8 cellular contexts compared by ENCODE assay signal in the genomic region with DNA sequence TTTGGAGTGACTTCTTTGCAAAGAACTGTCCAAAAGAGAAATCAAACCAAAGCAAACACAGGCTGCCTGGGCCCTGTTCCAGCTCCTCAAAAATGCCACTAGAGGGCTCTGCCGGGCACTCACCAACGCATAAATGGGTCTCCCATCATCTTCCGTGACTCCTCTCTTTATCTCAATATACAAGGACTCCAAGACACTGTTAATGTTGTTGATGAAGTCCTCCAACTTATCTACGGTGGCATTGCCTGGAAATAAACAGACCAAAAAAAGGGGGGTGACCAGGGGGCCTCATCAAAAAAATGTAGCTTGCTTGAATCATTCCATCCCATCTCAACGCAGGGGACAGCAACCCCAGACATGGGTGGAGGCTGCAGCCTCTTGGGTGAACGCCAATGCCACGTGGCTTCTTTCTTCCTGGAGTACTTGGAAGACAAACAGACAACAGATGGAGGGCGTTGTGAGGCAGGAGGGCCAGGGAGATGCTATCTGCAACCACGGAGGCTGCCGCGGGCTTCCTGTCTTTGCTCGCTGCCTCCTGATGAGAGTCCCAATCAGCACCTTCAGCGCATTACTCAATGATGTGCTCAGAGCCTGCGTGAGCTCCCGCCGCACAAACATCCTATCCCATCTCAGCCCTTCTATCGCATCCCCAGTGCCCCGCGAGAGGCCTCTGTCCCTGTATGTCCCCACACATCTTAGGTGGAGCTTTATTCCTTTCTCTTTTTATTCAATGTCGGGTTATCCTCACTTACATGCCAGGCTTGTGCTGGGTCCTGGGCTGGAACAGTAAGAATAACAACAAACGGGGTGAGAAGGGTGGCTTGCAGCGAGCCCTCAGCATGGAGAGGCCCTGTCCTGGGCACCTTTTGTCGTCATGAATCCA. TPM values are rescaled to one million over a fixed set of nuclear protein-coding genes. Genes with fewer than 3 reads are reported as not detected.
DNase-seq lines count a peak whose midpoint lies in the region; ATAC-seq and TF ChIP-seq lines count a peak whose summit lies in the region.

No MANE protein-coding gene starts in this region.

- H3K27ac Mint-ChIP-seq in chondrocyte (ENCODE audit: unreplicated experiment), result peak overlapping the region; percentile 81

- no peaks in the 10 kb centered on the region for H3K27me3 Mint-ChIP-seq in chondrocyte (ENCODE audit: low read depth)

- no peak overlapping the region for H3K4me3 Mint-ChIP-seq in chondrocyte (ENCODE audit: unreplicated experiment)

- TF ChIP-seq CTCF in chondrocyte (IDR thresholded peaks at IDR 0.05), result peak; percentile 98

- H3K4me1 Mint-ChIP-seq in chondrocyte (ENCODE audit: low read depth), result peaks cover 43% of the 10 kb centered on the region

- H3K36me3 Mint-ChIP-seq in chondrocyte (ENCODE audit: low read depth), result peaks cover 2% of the 10 kb centered on the region

- no peak for ATAC-seq in GM21576 (IDR thresholded peaks at IDR 0.05; ENCODE audit: unreplicated experiment)

- DNase-seq in NCI-H82 (lab: John Stamatoyannopoulos, UW) (peak; percentile 70), NCI-H82 treated with DMSO at 0.1 percent for 48 hours (lab: John Stamatoyannopoulos, UW; ENCODE audit: unreplicated experiment) (no peak), NCI-H510A treated with DMSO at 0.1 percent for 48 hours (lab: John Stamatoyannopoulos, UW) (peak; percentile 93), chondrocyte (ENCODE audit: low spot score) (no peak), left kidney (ENCODE audit: low read depth, low spot score) (peak; percentile 80)
- peak; percentile 89 for DNase-seq in activated CD4-positive, alpha-beta T cell treated with anti-CD3 and anti-CD28 coated beads for 48 hours
- DNase-seq in stimulated activated CD4-positive, alpha-beta T cell treated with anti-CD3 and anti-CD28 coated beads, Interleukin-2, amount 100 ng/mL, for 4 hours (ENCODE audit: low read depth), result peak; percentile 64

- H3K9me3 Mint-ChIP-seq in chondrocyte (ENCODE audit: low read depth), result no peaks in the 10 kb centered on the region

RNA-seq across cellular contexts. Expression of a gene that starts 32.0 kb away (rescaled TPM):
- 4.4 to 9.3 TPM (median 5.6 TPM) in 3 replicates for total RNA-seq in chondrocyte

RNA-seq across cellular contexts. Expression of a gene that starts 33.3 kb away (rescaled TPM):
- 19.6 to 23.2 TPM (median 21.2 TPM) in 3 replicates for total RNA-seq in chondrocyte

Comparison
In these comparisons a context has a peak if more than half of its experiments do, and no peak if none do; other contexts are left out.
1. DNase-seq: peak in NCI-H82 (single experiment), NCI-H510A treated with DMSO at 0.1 percent for 48 hours (single experiment), activated CD4-positive, alpha-beta T cell treated with anti-CD3 and anti-CD28 coated beads for 48 hours (single experiment), left kidney (single experiment) and stimulated activated CD4-positive, alpha-beta T cell treated with anti-CD3 and anti-CD28 coated beads, Interleukin-2, amount 100 ng/mL, for 4 hours (single experiment); none in NCI-H82 treated with DMSO at 0.1 percent for 48 hours (single experiment) and chondrocyte (single experiment).